16 cellular contexts compared by ENCODE assay signal in the genomic region with DNA sequence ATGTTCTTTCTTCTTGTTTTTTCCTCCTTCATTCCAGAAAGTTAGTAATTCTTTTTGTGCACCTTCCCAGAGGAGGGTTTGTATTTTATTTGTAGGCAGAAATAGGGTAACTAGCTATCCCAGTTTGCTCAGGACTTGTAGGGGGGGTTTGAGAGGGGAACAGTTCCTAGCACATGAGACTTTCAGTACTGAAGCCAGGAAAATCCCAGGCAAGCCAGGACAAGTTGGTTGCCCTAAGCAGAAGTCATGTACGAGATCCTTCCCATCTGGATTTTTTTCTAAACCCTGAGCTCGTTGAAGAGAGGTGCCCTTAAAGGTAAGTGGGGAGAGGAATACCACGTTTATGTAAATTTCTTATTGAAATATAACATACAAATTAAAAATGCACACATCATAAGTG. TPM values are rescaled to one million over a fixed set of nuclear protein-coding genes. Genes with fewer than 3 reads are reported as not detected.
A peak's percentile ranks its signal among the peaks of the same experiment; 100 is the strongest.
DNase-seq lines count a peak whose midpoint lies in the region; ATAC-seq, FAIRE-seq and TF ChIP-seq lines count a peak whose summit lies in the region.
"Had no signal": no experiment of that assay in that cellular context is flagged by ENCODE, and none has a peak within 500 bp of the region (broad histone marks: within the 10 kb centered on the region; RNA-seq: fewer than 3 reads in every experiment).

No MANE protein-coding gene starts in this region.

- peak overlapping the region; percentile 55 for H3K9ac ChIP-seq in BLaER1
- H3K9ac ChIP-seq in Loucy (ENCODE audit: low read depth, low read length, poor library complexity, severe bottlenecking): peak overlapping the region; percentile 64
- peak overlapping the region; percentile 15 for H3K9ac ChIP-seq in keratinocyte (ENCODE audit: control insufficient read depth, extremely low read depth, insufficient read depth, low read length)

- peak; percentile 67 for FAIRE-seq in keratinocyte (lab: Jason Lieb, UNC)

- no peak overlapping the region for H3K4me3 Mint-ChIP-seq in WTC11
- H3K4me3 Mint-ChIP-seq: CD4-positive, CD25-positive, alpha-beta regulatory T cell had no signal

- TF ChIP-seq CTCF in Loucy (conservative IDR thresholded peaks at IDR 0.05; ENCODE audit: low read length) (no peak), VCaP (conservative IDR thresholded peaks at IDR 0.05) (no peak), keratinocyte (optimal IDR thresholded peaks at IDR 0.05 in 1 of 3, IDR thresholded peaks at IDR 0.05 in 1 of 3, conservative IDR thresholded peaks at IDR 0.05 in 1 of 3; ENCODE audit: extremely low read depth in 1 of 3, insufficient read depth in 2 of 3, low read length in 3 of 3) (no peak), WTC11 (IDR thresholded peaks at IDR 0.05) (no peak)

- H2AFZ ChIP-seq in Loucy (ENCODE audit: low read length) (peak overlapping the region; percentile 35; the same call in 1 of the 2 replicates), keratinocyte (ENCODE audit: control insufficient read depth, low read length) (peak overlapping the region; percentile 49)

- no peaks in the 10 kb centered on the region for H3K9me1 ChIP-seq in keratinocyte (ENCODE audit: control insufficient read depth, extremely low read depth, insufficient read depth, low read length)

- dilution Hi-C loops in keratinocyte (cut with MboI; ENCODE audit: extremely low pct_ligation_motif_present, low sequenced_read_pairs): no loop called here

- CTCF ChIA-PET in WTC11 (lab: Charles Lee): no interaction called here

- H3K4me2 ChIP-seq in BLaER1 (peak overlapping the region; percentile 61), Loucy (ENCODE audit: low read depth, low read length, poor library complexity, severe bottlenecking) (peak overlapping the region; percentile 59), keratinocyte (ENCODE audit: control insufficient read depth, extremely low read depth, insufficient read depth, low read depth, low read length) (peak overlapping the region; percentile 20)

- H3K79me2 ChIP-seq in Loucy (ENCODE audit: insufficient read depth, low read length) (no peaks in the 10 kb centered on the region), keratinocyte (ENCODE audit: control insufficient read depth, insufficient read depth, low read length) (no peaks in the 10 kb centered on the region)

- H3K27me3 Mint-ChIP-seq in WTC11 (ENCODE audit: low read depth): no peaks in the 10 kb centered on the region; the same call in 1 of the 2 replicates

- H3K9me3 Mint-ChIP-seq in WTC11: peaks cover 6% of the 10 kb centered on the region

- H3K4me1 ChIP-seq in BLaER1 (peaks cover 50% of the 10 kb centered on the region), Loucy (ENCODE audit: insufficient read depth, low read length, poor library complexity, severe bottlenecking) (peaks cover 49% of the 10 kb centered on the region), keratinocyte (ENCODE audit: control insufficient read depth, extremely low read depth, insufficient read depth, low read length) (peaks cover 22% of the 10 kb centered on the region)
- H3K4me1 ChIP-seq: SJSA1 had no signal

- H3K9me3 ChIP-seq in BLaER1 (peaks cover 7% of the 10 kb centered on the region; the same call in 1 of the 2 replicates), Loucy (ENCODE audit: insufficient read depth, low read depth, low read length) (peaks cover 4% of the 10 kb centered on the region; the same call in 1 of the 2 replicates), keratinocyte (ENCODE audit: control insufficient read depth, low read depth, low read length) (peaks cover 1% of the 10 kb centered on the region)
- H3K9me3 ChIP-seq: SJSA1 had no signal

- POLR2A ChIA-PET in WTC11 (lab: Charles Lee): no interaction called here

- H3F3A ChIP-seq in Loucy (ENCODE audit: low read depth): peaks cover 4% of the 10 kb centered on the region

- peaks cover 8% of the 10 kb centered on the region for H3K4me1 Mint-ChIP-seq in WTC11

- H3K9me2 ChIP-seq in Loucy (replicated peaks; ENCODE audit: low read depth, low read length): no peaks in the 10 kb centered on the region

- DNase-seq in keratinocyte (ENCODE audit: low read depth, low spot score) (peak; percentile 41), WTC11 (ENCODE audit: low spot score) (no peak), NCI-H1436 treated with DMSO at 0.1 percent for 48 hours (lab: John Stamatoyannopoulos, UW) (no peak)
- no peak for DNase-seq in stimulated activated naive CD4-positive, alpha-beta T cell treated with Interleukin-2 at 50 U/mL for 16 hours (lab: John Stamatoyannopoulos, UW)
- DNase-seq: CD4-positive, CD25-positive, alpha-beta regulatory T cell; MM.1S; NCI-H1092 treated with DMSO at 0.1 percent for 48 hours; NCI-H1694 treated with DMSO at 0.1 percent for 48 hours; NCI-H446 treated with DMSO at 0.1 percent for 48 hours; NCI-H748 treated with DMSO at 0.1 percent for 48 hours; PC-3 had no signal

- ATAC-seq in WTC11 (no peak), HG02798 (IDR thresholded peaks at IDR 0.05; ENCODE audit: poor library complexity, unreplicated experiment) (no peak)
- ATAC-seq: PC-3 had no signal

- no peak overlapping the region; the same call in 1 of the 2 replicates for H3K4me3 ChIP-seq in BLaER1
- H3K4me3 ChIP-seq in Loucy (ENCODE audit: low read length, poor library complexity, severe bottlenecking): peak overlapping the region; percentile 35
- no peak overlapping the region for H3K4me3 ChIP-seq in keratinocyte (ENCODE audit: control insufficient read depth in 2 of 3, extremely low read depth in 1 of 3, insufficient read depth in 2 of 3, low read depth in 1 of 3, low read length in 3 of 3)
- H3K4me3 ChIP-seq: SJSA1 had no signal

- H3K27me3 ChIP-seq in BLaER1 (no peaks in the 10 kb centered on the region), Loucy (ENCODE audit: insufficient read depth, low read length, poor library complexity, severe bottlenecking) (no peaks in the 10 kb centered on the region), keratinocyte (ENCODE audit: control insufficient read depth, extremely low read depth, insufficient read depth, low read length) (no peaks in the 10 kb centered on the region)
- H3K27me3 ChIP-seq: SJSA1 had no signal

- H4K20me1 ChIP-seq in BLaER1 (no peaks in the 10 kb centered on the region), Loucy (ENCODE audit: insufficient read depth, low read length, poor library complexity, severe bottlenecking) (no peaks in the 10 kb centered on the region), keratinocyte (ENCODE audit: control insufficient read depth, extremely low read depth, insufficient read depth, low read length) (no peaks in the 10 kb centered on the region)

- peak overlapping the region; percentile 78 for H3K27ac ChIP-seq in BLaER1
- peak overlapping the region; percentile 65 for H3K27ac ChIP-seq in VCaP
- H3K27ac ChIP-seq in keratinocyte (ENCODE audit: control insufficient read depth, insufficient read depth, low read length): peak overlapping the region; percentile 8
- H3K27ac ChIP-seq: SJSA1 had no signal

- H3K36me3 ChIP-seq in BLaER1 (no peaks in the 10 kb centered on the region), Loucy (ENCODE audit: insufficient read depth, low read length) (no peaks in the 10 kb centered on the region), keratinocyte (ENCODE audit: control insufficient read depth in 2 of 2, extremely low read depth in 1 of 2, insufficient read depth in 2 of 2, low read length in 2 of 2) (no peaks in the 10 kb centered on the region)
- H3K36me3 ChIP-seq: SJSA1 had no signal

- H3K27ac Mint-ChIP-seq in WTC11: no peak overlapping the region
- H3K27ac Mint-ChIP-seq: CD4-positive, CD25-positive, alpha-beta regulatory T cell had no signal

- no peaks in the 10 kb centered on the region for H3K36me3 Mint-ChIP-seq in WTC11
- H3K36me3 Mint-ChIP-seq: CD4-positive, CD25-positive, alpha-beta regulatory T cell had no signal

TF ChIP-seq in WTC11, 78 proteins besides CTCF, POLR2A, EP300 and RAD21:
- TF ChIP-seq, protein P1, sequence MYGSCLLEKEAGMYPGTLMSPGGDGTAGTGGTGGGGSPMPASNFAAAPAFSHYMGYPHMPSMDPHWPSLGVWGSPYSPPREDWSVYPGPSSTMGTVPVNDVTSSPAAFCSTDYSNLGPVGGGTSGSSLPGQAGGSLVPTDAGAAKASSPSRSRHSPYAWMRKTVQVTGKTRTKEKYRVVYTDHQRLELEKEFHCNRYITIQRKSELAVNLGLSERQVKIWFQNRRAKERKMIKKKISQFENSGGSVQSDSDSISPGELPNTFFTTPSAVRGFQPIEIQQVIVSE (CRISPR knock-in tag; IDR thresholded peaks at IDR 0.05; ENCODE audit: borderline replicate concordance): no peak

RNA-seq across cellular contexts. Expression of a gene that starts 15.6 kb away (rescaled TPM):
- polyA plus RNA-seq in keratinocyte: 21.2 to 29.3 TPM (median 25.5 TPM) in 3 replicates
- 6.1 TPM for polyA plus RNA-seq in keratinocyte (2011; ENCODE audit: low read depth)
- polyA plus RNA-seq in keratinocyte (2011; cell fraction: cytosol; rRNA removed): 14.7 and 26.2 TPM in 2 replicates
- polyA plus RNA-seq in keratinocyte (2011; cell fraction: nucleus; rRNA removed): 27.8 and 38.1 TPM in 2 replicates
- polyA plus RNA-seq in keratinocyte (2012; ENCODE audit: low replicate concordance): 13.0 and 20.5 TPM in 2 replicates
- polyA minus RNA-seq in keratinocyte: 17.0 to 38.7 TPM (median 24.9 TPM) in 3 replicates
- 14.6 TPM for polyA minus RNA-seq in keratinocyte (2011; cell fraction: cytosol; rRNA and poly(A)+ RNA removed)
- polyA minus RNA-seq in keratinocyte (2011; cell fraction: nucleus; rRNA and poly(A)+ RNA removed): 17.5 and 24.2 TPM in 2 replicates
- 10.4 to 12.6 TPM (median 12.0 TPM) in 3 replicates for total RNA-seq in WTC11 (2021)

Comparison
In these comparisons a context has a peak if more than half of its experiments do, and no peak if none do; other contexts are left out.
1. H3K27ac ChIP-seq: peak in every context shown above with its lines; median percentile 78 in BLaER1; 65 in VCaP; 8 in keratinocyte.